In the genomic region with DNA sequence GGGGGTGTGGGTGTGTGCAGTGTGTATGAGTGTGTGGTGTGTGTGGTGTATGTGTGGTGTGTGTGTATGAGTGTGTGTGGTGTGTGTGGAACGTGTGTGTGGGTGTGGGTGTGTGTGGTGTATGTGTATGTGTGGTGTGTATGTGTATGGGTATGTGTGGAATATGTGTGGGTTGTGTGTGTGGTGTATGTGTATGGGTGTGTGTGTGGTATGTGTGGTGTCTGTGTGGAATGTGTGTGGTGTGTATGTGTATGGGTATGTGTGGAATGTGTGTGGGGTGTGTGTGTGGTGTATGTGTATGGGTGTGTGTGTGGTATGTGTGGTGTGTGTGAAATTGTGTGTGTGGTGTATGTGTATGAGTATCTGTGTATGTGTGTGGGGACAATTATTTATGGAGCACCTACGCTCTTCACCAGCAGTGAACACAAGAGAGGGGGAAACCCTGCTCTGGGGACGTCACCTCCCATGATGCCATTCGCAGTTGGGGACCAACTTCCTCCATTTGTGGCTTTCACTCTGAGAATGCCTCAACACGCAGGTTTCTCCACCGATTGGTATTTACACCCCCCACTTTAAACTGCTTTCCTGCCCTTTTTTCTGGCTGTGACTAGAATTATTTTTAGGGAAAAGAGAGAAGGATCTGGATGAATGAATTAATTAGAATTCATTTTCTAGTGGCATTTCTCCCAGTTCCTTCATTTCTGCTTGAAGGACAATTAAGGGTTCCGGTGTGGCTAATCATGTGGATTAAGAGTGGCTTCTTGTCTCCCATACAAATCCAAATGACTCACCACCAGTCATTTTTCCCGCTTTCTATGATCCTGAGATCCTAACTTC, we compare ENCODE assay signal across 8 cellular contexts.
DNase-seq lines count a peak whose midpoint lies in the region; ATAC-seq lines count a peak whose summit lies in the region.

No MANE protein-coding gene starts in this region.

- peak; percentile 70 for DNase-seq in OCI-M1 (lab: John Stamatoyannopoulos, UW)
- peak; percentile 33 for DNase-seq in activated naive CD8-positive, alpha-beta T cell treated with anti-CD3 and anti-CD28 coated beads, Interleukin-2, amount 50 U/mL, for 16 hours (ENCODE audit: low read depth, low spot score)
- DNase-seq in stimulated activated CD4-positive, alpha-beta T cell treated with anti-CD3 and anti-CD28 coated beads, Interleukin-2, amount 100 ng/mL, for 4 hours (ENCODE audit: low read depth), result peak; percentile 24
- no peak for DNase-seq in HPDE6-E6E7 (ENCODE audit: extremely low spot score)
- no peak for DNase-seq in NCI-H2196 (lab: John Stamatoyannopoulos, UW; ENCODE audit: unreplicated experiment)
- DNase-seq in NCI-H187 treated with DMSO at 0.1 percent for 48 hours (lab: John Stamatoyannopoulos, UW), result no peak

- peak; percentile 91 for ATAC-seq in GM18868 (IDR thresholded peaks at IDR 0.05; ENCODE audit: unreplicated experiment)
- peak; percentile 92 for ATAC-seq in HG02798 (IDR thresholded peaks at IDR 0.05; ENCODE audit: poor library complexity, unreplicated experiment)

Comparison
In these comparisons a context has a peak if more than half of its experiments do, and no peak if none do; other contexts are left out.
1. DNase-seq: peak in OCI-M1 (single experiment), activated naive CD8-positive, alpha-beta T cell treated with anti-CD3 and anti-CD28 coated beads, Interleukin-2, amount 50 U/mL, for 16 hours (single experiment) and stimulated activated CD4-positive, alpha-beta T cell treated with anti-CD3 and anti-CD28 coated beads, Interleukin-2, amount 100 ng/mL, for 4 hours (single experiment); none in HPDE6-E6E7 (single experiment), NCI-H2196 (single experiment) and NCI-H187 treated with DMSO at 0.1 percent for 48 hours (single experiment).